Comparison of ENCODE assay signal across 1 cellular context in the genomic region with DNA sequence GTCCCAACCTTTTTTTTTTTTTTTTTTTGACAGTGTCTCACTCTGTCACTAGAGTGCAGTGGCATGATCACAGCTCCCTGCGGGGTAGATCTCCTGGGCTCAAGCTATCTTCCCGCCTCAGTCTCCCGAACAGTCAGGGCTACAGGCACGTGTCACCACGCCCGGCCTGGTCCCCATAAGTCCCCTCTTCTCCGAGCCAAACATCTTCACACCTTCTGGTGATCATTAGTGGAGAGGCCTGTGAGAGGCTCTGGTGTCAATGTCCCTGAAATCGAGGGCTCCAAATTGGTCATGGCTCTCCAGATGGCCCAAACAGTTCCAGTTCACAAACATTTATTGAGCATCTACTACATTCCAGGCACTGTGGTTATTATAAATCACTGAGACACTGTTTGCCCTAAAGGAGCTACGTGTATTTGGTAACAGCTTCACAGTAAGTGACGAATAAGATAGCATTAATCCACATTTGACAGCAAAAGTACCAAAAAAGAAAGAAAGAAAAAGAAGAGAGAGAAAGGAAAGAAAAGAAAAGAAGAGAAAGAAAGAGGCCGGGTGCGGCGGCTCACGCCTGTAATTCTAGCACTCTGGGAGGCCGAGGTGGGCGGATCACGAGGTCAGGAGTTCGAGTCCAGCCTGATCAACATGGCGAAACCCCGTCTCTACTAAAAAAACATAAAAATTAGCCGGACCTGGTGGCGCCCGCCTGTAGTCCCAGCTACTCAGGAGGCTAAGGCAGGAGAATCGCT.
TF ChIP-seq lines count a peak whose summit lies in the region.

No MANE protein-coding gene starts in this region.

TF ChIP-seq in endothelial cell of umbilical vein, 7 proteins besides CTCF, POLR2A, EP300 and RAD21:
- TF ChIP-seq MYC (IDR thresholded peaks at IDR 0.05; ENCODE audit: low read depth, low read length) (no peak), FOS (IDR thresholded peaks at IDR 0.05; ENCODE audit: borderline replicate concordance, insufficient read depth, low read length) (no peak), EZH2 (IDR thresholded peaks at IDR 0.05; ENCODE audit: borderline replicate concordance, low read depth, low read length, severe bottlenecking) (no peak), POLR2AphosphoS5 (IDR thresholded peaks at IDR 0.05; ENCODE audit: insufficient read depth, low read depth, low read length) (no peak), JUN (IDR thresholded peaks at IDR 0.05; ENCODE audit: borderline replicate concordance, insufficient read depth, insufficient read length, low read depth) (no peak), GATA2 (IDR thresholded peaks at IDR 0.05; ENCODE audit: insufficient read depth, insufficient read length, low read depth, low read length) (no peak)
- TF ChIP-seq, protein P1, sequence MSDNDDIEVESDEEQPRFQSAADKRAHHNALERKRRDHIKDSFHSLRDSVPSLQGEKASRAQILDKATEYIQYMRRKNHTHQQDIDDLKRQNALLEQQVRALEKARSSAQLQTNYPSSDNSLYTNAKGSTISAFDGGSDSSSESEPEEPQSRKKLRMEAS (IDR thresholded peaks at IDR 0.05; ENCODE audit: insufficient read depth, insufficient read length), result no peak
TF ChIP-seq in endothelial cell of umbilical vein: peak in this region for 0.
